Comparison of ENCODE assay signal across 28 cellular contexts in the genomic region with DNA sequence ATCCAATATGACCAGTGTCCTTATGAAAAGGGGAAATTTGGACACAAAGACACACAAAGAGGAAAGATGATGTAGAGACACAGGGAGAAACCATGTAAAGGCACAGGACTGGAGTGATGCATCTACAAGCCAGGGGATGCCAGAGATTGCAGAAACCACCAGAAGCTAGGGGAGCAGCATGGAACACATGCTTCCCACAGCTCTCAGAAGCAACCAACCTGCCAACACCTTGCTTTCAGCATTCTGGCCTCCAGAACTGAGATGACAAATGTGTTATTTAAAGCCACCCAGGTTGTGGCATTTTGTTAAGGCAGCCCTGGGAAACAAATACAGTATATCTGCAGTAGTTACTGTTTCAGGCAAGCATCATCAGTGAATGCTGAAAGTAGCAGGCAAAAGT.
"Had no signal": no experiment of that assay in that cellular context is flagged by ENCODE, and none has a peak within 500 bp of the region (broad histone marks: within the 10 kb centered on the region; RNA-seq: fewer than 3 reads in every experiment).

No MANE protein-coding gene starts in this region.

- H3K4me3 ChIP-seq: dorsolateral prefrontal cortex, gastroesophageal sphincter, heart left ventricle, hepatocyte, lower lobe of right lung, smooth muscle cell, suprapubic skin, transverse colon, vagina had no signal

- FAIRE-seq: colon, kidney had no signal

- H3K36me3 ChIP-seq: vagina had no signal

- ATAC-seq: esophagus mucosa; gastroesophageal sphincter; naive thymus-derived CD8-positive, alpha-beta T cell; sciatic nerve; stimulated activated naive CD8-positive, alpha-beta T cell treated with anti-CD3 and anti-CD28 coated beads, Interleukin-15, amount 100 ng/mL, for 72 hours had no signal

- H3K4me2 ChIP-seq: hepatocyte, smooth muscle cell had no signal

- H2AFZ ChIP-seq: hepatocyte had no signal

- H3K9me3 ChIP-seq: lower lobe of right lung, vagina had no signal

- H3K27ac ChIP-seq: dorsolateral prefrontal cortex, epithelial cell of prostate, gastroesophageal sphincter, heart left ventricle, hepatocyte, lower lobe of right lung, suprapubic skin, transverse colon, vagina had no signal

- DNase-seq: cerebellar nuclear complex; dorsolateral prefrontal cortex; effector CD4-positive, alpha-beta T cell; heart left ventricle; kidney; lower lobe of right lung; midbrain; naive thymus-derived CD8-positive, alpha-beta T cell; nephron progenitor cell; nucleus accumbens; posterior cingulate gyrus; retina; stimulated activated CD4-positive, alpha-beta T cell treated with anti-CD3 and anti-CD28 coated beads, Interleukin-12 subunit alpha, Interleukin-12 subunit beta, amount 100 ng/mL, for 4 hours; stimulated activated CD4-positive, alpha-beta T cell treated with anti-CD3 and anti-CD28 coated beads, Interleukin-1b, Interleukin-23, amount 100 ng/mL, for 48 hours; stimulated activated CD4-positive, alpha-beta T cell treated with anti-CD3 and anti-CD28 coated beads, Interleukin-4, amount 100 ng/mL, for 1 hour; stimulated activated CD8-positive, alpha-beta memory T cell treated with anti-CD3 and anti-CD28 coated beads, Interleukin-4, amount 100 ng/mL, for 48 hours; stimulated activated naive CD4-positive, alpha-beta T cell; stimulated activated naive CD8-positive, alpha-beta T cell treated with anti-CD3 and anti-CD28 coated beads, Interleukin-15, amount 100 ng/mL, for 72 hours; transverse colon had no signal

- H3K27me3 ChIP-seq: dorsolateral prefrontal cortex, gastroesophageal sphincter, heart left ventricle, hepatocyte, suprapubic skin, transverse colon, vagina had no signal
